Comparison of ENCODE assay signal across 22 cellular contexts in genomic region chr2:28000287-28000686, GRCh38.
"Had no signal": no experiment of that assay in that cellular context is flagged by ENCODE, and none has a peak within 500 bp of the region (broad histone marks: within the 10 kb centered on the region; RNA-seq: fewer than 3 reads in every experiment).

No MANE protein-coding gene starts in this region.

- FAIRE-seq: HTR-8/SVneo, K562 had no signal

- H3K4me3 Mint-ChIP-seq: IgD-negative memory B cell had no signal

- DNase-seq: Kasumi-1, MM.1S, NCI-H1092 treated with DMSO at 0.1 percent for 48 hours, NCI-H1436, NCI-H187, NCI-H2029, NCI-H2081 treated with DMSO at 0.1 percent for 48 hours, NCI-H2171, NCI-H226, NCI-H446, NCI-H510A, NCI-H524 treated with DMSO at 0.1 percent for 48 hours, NCI-H69, NCI-H774, SHP77, SK-N-SH had no signal

- H3K9me3 ChIP-seq: SK-N-SH had no signal

- ATAC-seq: K562 had no signal

- H3K9me3 Mint-ChIP-seq: IgD-negative memory B cell had no signal

- H3K27ac ChIP-seq: HL-60, KMS-11, RWPE1 had no signal

- H3K27ac Mint-ChIP-seq: IgD-negative memory B cell had no signal

- H3K4me3 ChIP-seq: K562 had no signal

- H3K4me2 ChIP-seq: KMS-11, SK-N-SH had no signal

- H3K27me3 Mint-ChIP-seq: IgD-negative memory B cell had no signal
